Comparison of ENCODE assay signal across 13 cellular contexts in genomic region chr10:91652364-91652763, GRCh38. TPM values are rescaled to one million over a fixed set of nuclear protein-coding genes. Genes with fewer than 3 reads are reported as not detected.
DNase-seq lines count a peak whose midpoint lies in the region; TF ChIP-seq lines count a peak whose summit lies in the region.
"Had no signal": no experiment of that assay in that cellular context is flagged by ENCODE, and none has a peak within 500 bp of the region (broad histone marks: within the 10 kb centered on the region; RNA-seq: fewer than 3 reads in every experiment).

No MANE protein-coding gene starts in this region.

- intact Hi-C loops in posterior cingulate gyrus (cut with DNase I) = no loop called here

- H3K36me3 ChIP-seq in BJ (ENCODE audit: control insufficient read depth, insufficient read depth, low read length) = no peaks in the 10 kb centered on the region
- H3K36me3 ChIP-seq: tibial artery had no signal

- no peaks in the 10 kb centered on the region for H3K36me3 Mint-ChIP-seq in mesothelial cell of epicardium
- H3K36me3 Mint-ChIP-seq: activated naive CD8-positive, alpha-beta T cell; naive B cell had no signal

- peak overlapping the region; percentile 57 for H3K27ac Mint-ChIP-seq in mesothelial cell of epicardium
- H3K27ac Mint-ChIP-seq: activated naive CD8-positive, alpha-beta T cell; naive B cell had no signal

- POLR2A ChIA-PET in BJ (lab: Charles Lee) (interaction anchor here (0.6 to 1.0 kb wide), 2 partner anchors 20 to 1098 kb away, joined by 5 to 11 read pairs; partner anchors contain the start of gene PPP1R3C), HEK293T (lab: Yijun Ruan, JAX) (no interaction called here)

- TF ChIP-seq CTCF in BJ (IDR thresholded peaks at IDR 0.05; ENCODE audit: insufficient read depth, low read depth, low read length) (no peak), epithelial cell of esophagus (IDR thresholded peaks at IDR 0.05; ENCODE audit: insufficient read depth, low read depth, low read length, missing control alignments) (no peak), mesothelial cell of epicardium (IDR thresholded peaks at IDR 0.05; ENCODE audit: unreplicated experiment) (no peak)

- CTCF ChIA-PET in BJ (lab: Yijun Ruan, JAX) (interaction anchor here (0.7 to 2.4 kb wide), 7 partner anchors 9 to 353 kb away, joined by 3 to 15 read pairs (median 3); partner anchors contain the start of gene PPP1R3C), HEK293T (lab: Yijun Ruan, JAX) (interaction anchor here (0.6 to 1.0 kb wide), 2 partner anchors 16 to 354 kb away, joined by 3 read pairs; no protein-coding TSS in a partner anchor)

- peak; percentile 97 for DNase-seq in BJ (ENCODE audit: low read depth)
- DNase-seq in LoVo (ENCODE audit: low spot score) = peak; percentile 47
- peak; percentile 99 for DNase-seq in epithelial cell of esophagus (ENCODE audit: low read depth)
- no peak for DNase-seq in mesothelial cell of epicardium (ENCODE audit: low spot score in 2 of 2, unreplicated experiment in 2 of 2)
- DNase-seq in NCI-H524 (lab: John Stamatoyannopoulos, UW) = no peak
- no peak for DNase-seq in posterior cingulate gyrus
- DNase-seq in stimulated activated naive CD4-positive, alpha-beta T cell (lab: John Stamatoyannopoulos, UW) = no peak
- DNase-seq in HEK293T (ENCODE audit: extremely low spot score) = no peak
- DNase-seq: activated CD4-positive, alpha-beta T cell treated with anti-CD3 and anti-CD28 coated beads for 4 hours; naive B cell; stimulated activated CD4-positive, alpha-beta T cell treated with anti-CD3 and anti-CD28 coated beads, Interleukin-4, amount 100 ng/mL, for 1 hour; tibial artery had no signal

- peaks cover 5% of the 10 kb centered on the region for H3K27me3 Mint-ChIP-seq in mesothelial cell of epicardium (ENCODE audit: low read depth)
- H3K27me3 Mint-ChIP-seq: activated naive CD8-positive, alpha-beta T cell had no signal

- H3K4me3 ChIP-seq in BJ (ENCODE audit: low read depth, low read length) (no peak overlapping the region), epithelial cell of esophagus (ENCODE audit: low read length) (no peak overlapping the region)
- H3K4me3 ChIP-seq: tibial artery had no signal

- H3K9me3 Mint-ChIP-seq in mesothelial cell of epicardium = peaks cover 34% of the 10 kb centered on the region

- no peak overlapping the region for H3K4me3 Mint-ChIP-seq in mesothelial cell of epicardium
- H3K4me3 Mint-ChIP-seq: activated naive CD8-positive, alpha-beta T cell; naive B cell had no signal

- H3K27me3 ChIP-seq in BJ (ENCODE audit: control insufficient read depth, insufficient read depth, low read length) = no peaks in the 10 kb centered on the region
- H3K27me3 ChIP-seq: tibial artery had no signal

- H3K4me1 Mint-ChIP-seq in mesothelial cell of epicardium = peaks cover 17% of the 10 kb centered on the region
- H3K4me1 Mint-ChIP-seq: naive B cell had no signal

TF ChIP-seq in HEK293T, 16 proteins besides CTCF, POLR2A, EP300 and RAD21:
- no peak for TF ChIP-seq FOXM1 (IDR thresholded peaks at IDR 0.05; ENCODE audit: borderline replicate concordance)
- TF ChIP-seq HDGF (IDR thresholded peaks at IDR 0.05; ENCODE audit: borderline replicate concordance) = no peak
- no peak for TF ChIP-seq CTBP1 (IDR thresholded peaks at IDR 0.05; ENCODE audit: borderline replicate concordance)
- TF ChIP-seq SP1 (IDR thresholded peaks at IDR 0.05) = no peak
- no peak for TF ChIP-seq PKNOX1 (IDR thresholded peaks at IDR 0.05)
- no peak for TF ChIP-seq NFRKB (IDR thresholded peaks at IDR 0.05)
- TF ChIP-seq BHLHE40 (IDR thresholded peaks at IDR 0.05; ENCODE audit: borderline replicate concordance) = no peak
- no peak for TF ChIP-seq ZNF384 (IDR thresholded peaks at IDR 0.05)
- no peak for TF ChIP-seq TARDBP (IDR thresholded peaks at IDR 0.05)
- no peak for TF ChIP-seq FOXA1 (IDR thresholded peaks at IDR 0.05)
- TF ChIP-seq ARNT (IDR thresholded peaks at IDR 0.05) = no peak
- TF ChIP-seq ELF4 (IDR thresholded peaks at IDR 0.05) = no peak
- TF ChIP-seq L3MBTL2 (conservative IDR thresholded peaks at IDR 0.05) = no peak
- TF ChIP-seq FOXK2 (IDR thresholded peaks at IDR 0.05) = no peak

RNA-seq across cellular contexts. Expression of gene PPP1R3C, which starts 19.5 kb away (rescaled TPM):
- 33.4 and 53.4 TPM in 2 replicates for polyA plus RNA-seq in BJ (2011; rRNA removed)
- 44.4 and 56.2 TPM in 2 replicates for polyA minus RNA-seq in BJ (2011; rRNA and poly(A)+ RNA removed)
- 9.2 to 9.9 TPM (median 9.7 TPM) in 3 replicates for total RNA-seq in mesothelial cell of epicardium

Comparison
In these comparisons a context has a peak if more than half of its experiments do, and no peak if none do; other contexts are left out.
1. DNase-seq: peak in BJ (single experiment), LoVo (single experiment) and epithelial cell of esophagus (single experiment); none in mesothelial cell of epicardium (0 of 2), NCI-H524 (0 of 2), posterior cingulate gyrus (0 of 10), stimulated activated naive CD4-positive, alpha-beta T cell (0 of 6) and HEK293T (single experiment).